Comparison of ENCODE assay signal across 16 cellular contexts in the genomic region with DNA sequence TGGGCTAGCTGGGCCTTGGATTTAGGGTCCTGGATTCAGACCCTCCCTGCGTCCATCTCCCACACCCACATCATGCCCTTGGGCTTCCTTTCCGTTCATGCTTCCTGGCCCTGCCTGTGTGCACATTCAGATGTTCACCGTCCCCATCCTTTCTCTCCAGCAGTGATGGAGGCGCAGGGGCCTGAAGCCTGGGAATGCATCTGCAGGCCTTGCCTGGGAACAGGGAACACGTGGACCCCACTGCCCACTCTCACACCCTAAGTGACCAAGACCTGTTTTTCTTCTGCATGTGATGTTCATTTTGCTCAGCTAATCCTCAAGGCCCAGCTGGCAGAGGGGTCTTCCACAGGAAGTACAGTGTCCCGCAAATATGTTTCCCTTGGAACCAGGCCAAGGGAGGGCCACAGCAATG.
DNase-seq lines count a peak whose midpoint lies in the region; ATAC-seq lines count a peak whose summit lies in the region.
"Had no signal": no experiment of that assay in that cellular context is flagged by ENCODE, and none has a peak within 500 bp of the region (broad histone marks: within the 10 kb centered on the region; RNA-seq: fewer than 3 reads in every experiment).

No MANE protein-coding gene starts in this region.

- H3K27me3 ChIP-seq in GM23248 (replicated peaks; ENCODE audit: insufficient read depth) (no peaks in the 10 kb centered on the region), SJCRH30 (no peaks in the 10 kb centered on the region)
- H3K27me3 ChIP-seq in effector memory CD4-positive, alpha-beta T cell (replicated peaks; ENCODE audit: control insufficient read depth, insufficient read depth, low read length, poor library complexity, severe bottlenecking), result no peaks in the 10 kb centered on the region
- H3K27me3 ChIP-seq: Peyer's patch had no signal

- peak overlapping the region; percentile 57; the same call in 1 of the 2 replicates for H3K4me3 ChIP-seq in GM23248
- no peak overlapping the region for H3K4me3 ChIP-seq in SJCRH30
- no peak overlapping the region for H3K4me3 ChIP-seq in skin epidermis
- no peak overlapping the region for H3K4me3 ChIP-seq in effector memory CD4-positive, alpha-beta T cell (ENCODE audit: insufficient read depth, low read depth, low read length, poor library complexity, severe bottlenecking)
- H3K4me3 ChIP-seq: Peyer's patch had no signal

- H3K4me1 ChIP-seq in GM23248 (ENCODE audit: insufficient read depth) (peaks cover 74% of the 10 kb centered on the region), SJCRH30 (peaks cover 35% of the 10 kb centered on the region)
- H3K4me1 ChIP-seq in effector memory CD4-positive, alpha-beta T cell (ENCODE audit: control insufficient read depth, insufficient read depth, low read length, poor library complexity, severe bottlenecking), result peaks cover 5% of the 10 kb centered on the region

- H3K79me2 ChIP-seq in GM23248 (ENCODE audit: insufficient read depth), result no peaks in the 10 kb centered on the region

- DNase-seq in GM23248 (no peak), SJCRH30 (peak; percentile 48 to 57), glomerular visceral epithelial cell (ENCODE audit: extremely low spot score) (peak; percentile 25)
- no peak for DNase-seq in effector memory CD4-positive, alpha-beta T cell
- DNase-seq: activated CD4-positive, alpha-beta T cell treated with anti-CD3 and anti-CD28 coated beads for 4 hours; amygdala; effector CD8-positive, alpha-beta T cell; GDM1; NCI-H1105 treated with DMSO at 0.1 percent for 48 hours; NCI-H446; Peyer's patch; stimulated activated CD4-positive, alpha-beta T cell treated with anti-CD3 and anti-CD28 coated beads, Interleukin-2, amount 100 ng/mL, for 48 hours had no signal

- H3K36me3 ChIP-seq in GM23248 (ENCODE audit: low read depth) (no peaks in the 10 kb centered on the region), SJCRH30 (no peaks in the 10 kb centered on the region)
- H3K36me3 ChIP-seq in effector memory CD4-positive, alpha-beta T cell (ENCODE audit: control insufficient read depth, insufficient read depth, low read length), result no peaks in the 10 kb centered on the region
- H3K36me3 ChIP-seq: Peyer's patch had no signal

- 70 to 78% methylated on average over 6 of the region's 6 CpGs for WGBS in GM23248 (ENCODE audit: low coverage in 1 of 2, low lambda C conversion rate in 2 of 2, missing lambda C conversion rate in 2 of 2), 2 experiments

- H4K20me1 ChIP-seq in GM23248 (ENCODE audit: insufficient read depth), result no peaks in the 10 kb centered on the region

- H3K9me3 ChIP-seq in GM23248 (ENCODE audit: low read depth), result no peaks in the 10 kb centered on the region
- H3K9me3 ChIP-seq in SJCRH30 (replicated peaks), result no peaks in the 10 kb centered on the region
- H3K9me3 ChIP-seq in effector memory CD4-positive, alpha-beta T cell (ENCODE audit: control insufficient read depth, low read length), result no peaks in the 10 kb centered on the region
- H3K9me3 ChIP-seq: Peyer's patch had no signal

- H3K27ac ChIP-seq in GM23248 (peak overlapping the region; percentile 100), SJCRH30 (no peak overlapping the region), skin epidermis (peak overlapping the region in 14 of 21 experiments; percentile 0 to 91 (median 58))
- H3K27ac ChIP-seq in effector memory CD4-positive, alpha-beta T cell (ENCODE audit: insufficient read depth, low read length, poor library complexity, severe bottlenecking), result no peak overlapping the region

- no peak for ATAC-seq in GM21825 (IDR thresholded peaks at IDR 0.05; ENCODE audit: unreplicated experiment)
- ATAC-seq in HG03439 (IDR thresholded peaks at IDR 0.05; ENCODE audit: unreplicated experiment), result no peak
- ATAC-seq: HepG2 had no signal

- in situ Hi-C loops in GM23248 (cut with MboI), result no loop called here

- H3K9ac ChIP-seq in GM23248, result peak overlapping the region; percentile 92

- H3K4me2 ChIP-seq in GM23248 (ENCODE audit: unreplicated experiment), result peak overlapping the region; percentile 85

- peaks cover 57% of the 10 kb centered on the region for H3F3A ChIP-seq in GM23248 (ENCODE audit: insufficient read depth)

- no peak overlapping the region for H2AFZ ChIP-seq in GM23248

- H3K9me2 ChIP-seq in GM23248 (ENCODE audit: insufficient read depth), result no peaks in the 10 kb centered on the region

Comparison
In these comparisons a context has a peak if more than half of its experiments do, and no peak if none do; other contexts are left out.
1. DNase-seq: peak in SJCRH30 (2 of 2) and glomerular visceral epithelial cell (single experiment); none in GM23248 (single experiment) and effector memory CD4-positive, alpha-beta T cell (0 of 3).
2. H3K27ac ChIP-seq: peak in GM23248 (single experiment) and skin epidermis (14 of 21); none in SJCRH30 (single experiment) and effector memory CD4-positive, alpha-beta T cell (single experiment).